ENCODE assay signal across 8 cellular contexts in the genomic region with DNA sequence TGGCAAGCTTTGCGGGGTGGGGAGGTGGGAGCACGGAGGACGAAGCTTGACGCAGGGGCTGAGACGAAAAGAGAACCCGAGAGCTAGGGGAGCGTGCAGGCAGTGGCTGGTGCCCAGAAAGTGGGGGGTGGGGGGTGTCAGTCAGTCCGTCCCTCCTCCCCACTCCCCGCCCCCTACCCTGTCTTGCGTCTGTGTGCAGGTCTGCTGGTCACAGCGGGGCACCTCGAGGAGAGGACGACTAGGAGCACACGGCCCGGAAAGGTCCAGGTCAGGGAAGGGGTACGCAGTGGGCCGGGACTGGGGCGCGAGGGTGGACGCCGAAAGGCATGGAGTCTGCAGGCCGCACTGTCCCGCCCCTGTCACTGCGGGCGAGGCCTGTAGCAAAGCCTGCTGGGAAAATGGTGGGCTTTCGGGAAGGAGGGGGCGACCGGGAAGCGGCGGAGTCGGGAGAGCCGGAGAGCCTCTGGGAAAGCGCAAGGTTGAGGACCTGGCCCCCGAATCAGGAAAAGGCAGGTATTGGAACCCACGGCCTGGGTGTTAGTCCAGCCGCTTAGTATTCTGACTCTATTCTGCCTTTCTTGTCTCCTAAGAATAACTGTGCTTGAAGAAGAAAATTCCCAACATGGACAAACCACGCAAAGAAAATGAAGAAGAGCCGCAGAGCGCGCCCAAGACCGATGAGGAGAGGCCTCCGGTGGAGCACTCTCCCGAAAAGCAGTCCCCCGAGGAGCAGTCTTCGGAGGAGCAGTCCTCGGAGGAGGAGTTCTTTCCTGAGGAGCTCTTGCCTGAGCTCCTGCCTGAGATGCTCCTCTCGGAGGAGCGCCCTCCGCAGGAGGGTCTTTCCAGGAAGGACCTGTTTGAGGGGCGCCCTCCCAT. TPM values are rescaled to one million over a fixed set of nuclear protein-coding genes. Genes with fewer than 3 reads are reported as not detected.
DNase-seq lines count a peak whose midpoint lies in the region; ATAC-seq and TF ChIP-seq lines count a peak whose summit lies in the region.

No MANE protein-coding gene starts in this region.

- H3K9me3 ChIP-seq in WERI-Rb-1 (ENCODE audit: severe bottlenecking) (no peaks in the 10 kb centered on the region), liver (ENCODE audit: control insufficient read depth in 4 of 4, low read length in 3 of 4) (no peaks in the 10 kb centered on the region)

- H3K4me3 ChIP-seq in WERI-Rb-1 (ENCODE audit: low read depth, low read length) = peak overlapping the region; percentile 66
- peak overlapping the region; percentile 45 to 76 (median 64) for H3K4me3 ChIP-seq in dorsolateral prefrontal cortex
- H3K4me3 ChIP-seq in liver (ENCODE audit: low read depth in 1 of 3, low read length in 3 of 3) = peak overlapping the region; percentile 50 to 66 (median 65)

- peak overlapping the region; percentile 75 for H3K27ac ChIP-seq in WERI-Rb-1
- H3K27ac ChIP-seq in dorsolateral prefrontal cortex = peak overlapping the region; percentile 80 to 98 (median 94)
- H3K27ac ChIP-seq in liver (ENCODE audit: low read depth in 1 of 2, low read length in 2 of 2) = peak overlapping the region; percentile 78 to 90

- H3K36me3 Mint-ChIP-seq in stimulated activated effector memory CD8-positive, alpha-beta T cell treated with anti-CD3 and anti-CD28 coated beads, Interleukin-12 subunit alpha, Interleukin-12 subunit beta, amount 100 ng/mL, for 72 hours = no peaks in the 10 kb centered on the region

- TF ChIP-seq CTCF in WERI-Rb-1 (IDR thresholded peaks at IDR 0.05; ENCODE audit: low read depth, low read length) = peak; percentile 65
- TF ChIP-seq CTCF in dorsolateral prefrontal cortex (IDR thresholded peaks at IDR 0.05 in 54 of 56, conservative IDR thresholded peaks at IDR 0.05 in 2 of 56; ENCODE audit: low read depth in 1 of 56, partially characterized antibody in 56 of 56) = peak in 55 of 56 donors; percentile 29 to 70 (median 56)
- TF ChIP-seq CTCF in liver (IDR thresholded peaks at IDR 0.05; ENCODE audit: low read depth, low read length, missing input control) = no peak

- peak overlapping the region; percentile 66 to 90 for H3K9ac ChIP-seq in liver (ENCODE audit: low read depth in 1 of 2, low read length in 2 of 2)

- H3K36me3 ChIP-seq in WERI-Rb-1 = no peaks in the 10 kb centered on the region
- no peaks in the 10 kb centered on the region for H3K36me3 ChIP-seq in liver (ENCODE audit: control insufficient read depth in 4 of 4, insufficient read depth in 3 of 4, low read depth in 1 of 4, low read length in 3 of 4)

- peak; percentile 64 for ATAC-seq in stimulated activated effector memory CD8-positive, alpha-beta T cell treated with anti-CD3 and anti-CD28 coated beads, Interleukin-12 subunit alpha, Interleukin-12 subunit beta, amount 100 ng/mL, for 72 hours
- ATAC-seq in GM21786 (IDR thresholded peaks at IDR 0.05; ENCODE audit: unreplicated experiment) = no peak

- WGBS in liver = under 1% methylated on average over 50 of the region's 50 CpGs

- H3K27ac Mint-ChIP-seq in stimulated activated effector memory CD8-positive, alpha-beta T cell treated with anti-CD3 and anti-CD28 coated beads, Interleukin-12 subunit alpha, Interleukin-12 subunit beta, amount 100 ng/mL, for 72 hours = peak overlapping the region; percentile 89

- H3K4me3 Mint-ChIP-seq in stimulated activated effector memory CD8-positive, alpha-beta T cell treated with anti-CD3 and anti-CD28 coated beads, Interleukin-12 subunit alpha, Interleukin-12 subunit beta, amount 100 ng/mL, for 72 hours = peak overlapping the region; percentile 86

- peak; percentile 63 for DNase-seq in Daoy (ENCODE audit: low read depth)
- peak; percentile 61 for DNase-seq in HCEC 1CT
- peak; percentile 71 for DNase-seq in NCI-H146 (lab: John Stamatoyannopoulos, UW)
- peak; percentile 72 for DNase-seq in WERI-Rb-1
- peak; percentile 48 to 77 (median 67) for DNase-seq in dorsolateral prefrontal cortex
- peak in 1 of 2 donors; percentile 51 for DNase-seq in stimulated activated effector memory CD8-positive, alpha-beta T cell treated with anti-CD3 and anti-CD28 coated beads, Interleukin-12 subunit alpha, Interleukin-12 subunit beta, amount 100 ng/mL, for 72 hours (ENCODE audit: low spot score in 2 of 2)

- H3K27me3 ChIP-seq in WERI-Rb-1 (ENCODE audit: insufficient read depth, low read depth, severe bottlenecking) (peaks cover 7% of the 10 kb centered on the region), dorsolateral prefrontal cortex (peaks cover 0 to 71% (median 17%) of the 10 kb centered on the region in 45 donors), liver (ENCODE audit: control insufficient read depth in 4 of 4, insufficient read depth in 4 of 4, low read length in 3 of 4) (peaks cover 0 to 2% (median 0%) of the 10 kb centered on the region in 4 donors)

- peak; percentile 17 to 36 for TF ChIP-seq RAD21 in liver (IDR thresholded peaks at IDR 0.05)

- H3K9me3 Mint-ChIP-seq in stimulated activated effector memory CD8-positive, alpha-beta T cell treated with anti-CD3 and anti-CD28 coated beads, Interleukin-12 subunit alpha, Interleukin-12 subunit beta, amount 100 ng/mL, for 72 hours = no peaks in the 10 kb centered on the region

- intact Hi-C loops in dorsolateral prefrontal cortex (cut with DNase I) = loop anchor here (2.0 to 10.0 kb wide), 3 partner anchors 43 to 97 kb away; partner anchors contain the start of gene MORF4L2 (in 2 of the 2)

- H3K4me1 Mint-ChIP-seq in stimulated activated effector memory CD8-positive, alpha-beta T cell treated with anti-CD3 and anti-CD28 coated beads, Interleukin-12 subunit alpha, Interleukin-12 subunit beta, amount 100 ng/mL, for 72 hours = peaks cover 18% of the 10 kb centered on the region

- peaks cover 0 to 6% (median 4%) of the 10 kb centered on the region in 4 donors for H3K4me1 ChIP-seq in liver (ENCODE audit: control insufficient read depth in 4 of 4, insufficient read depth in 4 of 4, low read length in 3 of 4)

TF ChIP-seq in liver, 16 proteins besides CTCF, POLR2A, EP300 and RAD21:
- TF ChIP-seq REST (IDR thresholded peaks at IDR 0.05) (peak; percentile 23), YY1 (IDR thresholded peaks at IDR 0.05) (peak; percentile 79), EGR1 (IDR thresholded peaks at IDR 0.05; ENCODE audit: low read depth in 2 of 2) (no peak)

RNA-seq across cellular contexts. Expression of gene TCEAL1, which starts 0.8 kb away (rescaled TPM):
- 14.7 and 19.0 TPM in 2 replicates for total RNA-seq in Daoy (2014; rRNA removed; shearing (Covaris generic))
- total RNA-seq in dorsolateral prefrontal cortex (10 to 100 TPM; 27.6 to 72.2 (median 53.4) TPM), liver (1 to 10 TPM; 5.0 to 9.2 TPM)
- polyA plus RNA-seq in liver = 10 to 100 TPM in 1 of 2 donors, 1 to 10 TPM in 1; 9.6 to 15.8 TPM

RNA-seq across cellular contexts. Expression of gene TCEAL3, which starts 21.8 kb away (rescaled TPM):
- 4.7 and 16.4 TPM in 2 replicates for total RNA-seq in Daoy (2014; rRNA removed; shearing (Covaris generic))
- total RNA-seq in dorsolateral prefrontal cortex (100 to 1,000 TPM in 3 of 120 experiments, 10 to 100 TPM in 117; 56.2 to 103 (median 76.7) TPM), liver (1 to 10 TPM; 1.4 to 2.4 TPM)
- polyA plus RNA-seq in liver = 1 to 10 TPM; 2.4 to 4.4 TPM

RNA-seq across cellular contexts. Expression of gene TCEAL4, which starts 44.2 kb away (rescaled TPM):
- 33.3 and 35.2 TPM in 2 replicates for total RNA-seq in Daoy (2014; rRNA removed; shearing (Covaris generic))
- 100 to 1,000 TPM in 77 of 120 experiments, 10 to 100 TPM in 43; 75.8 to 142 (median 106) TPM for total RNA-seq in dorsolateral prefrontal cortex
- 10 to 100 TPM in 1 of 2 donors, 1 to 10 TPM in 1; 6.3 to 23.7 TPM for total RNA-seq in liver
- polyA plus RNA-seq in liver = 10 to 100 TPM; 49.8 to 50.5 TPM

RNA-seq across cellular contexts. Expression of gene MORF4L2, which starts 57.0 kb away (rescaled TPM):
- total RNA-seq in Daoy (2014; rRNA removed; shearing (Covaris generic)) = 834 and 916 TPM in 2 replicates
- total RNA-seq in dorsolateral prefrontal cortex (100 to 1,000 TPM; 141 to 473 (median 331) TPM), liver (100 to 1,000 TPM in 1 of 2 donors, 10 to 100 TPM in 1; 90.9 to 366 TPM)
- 100 to 1,000 TPM in 1 of 2 donors, 10 to 100 TPM in 1; 91.3 to 258 TPM for polyA plus RNA-seq in liver
